ENCODE assay signal across 1 cellular context in genomic region chr7:4830176-4830575, GRCh38.
TF ChIP-seq lines count a peak whose summit lies in the region.

No MANE protein-coding gene starts in this region.

TF ChIP-seq in HepG2, 621 proteins besides CTCF, POLR2A, EP300 and RAD21 (continues in another document):
- TF ChIP-seq, protein P1, sequence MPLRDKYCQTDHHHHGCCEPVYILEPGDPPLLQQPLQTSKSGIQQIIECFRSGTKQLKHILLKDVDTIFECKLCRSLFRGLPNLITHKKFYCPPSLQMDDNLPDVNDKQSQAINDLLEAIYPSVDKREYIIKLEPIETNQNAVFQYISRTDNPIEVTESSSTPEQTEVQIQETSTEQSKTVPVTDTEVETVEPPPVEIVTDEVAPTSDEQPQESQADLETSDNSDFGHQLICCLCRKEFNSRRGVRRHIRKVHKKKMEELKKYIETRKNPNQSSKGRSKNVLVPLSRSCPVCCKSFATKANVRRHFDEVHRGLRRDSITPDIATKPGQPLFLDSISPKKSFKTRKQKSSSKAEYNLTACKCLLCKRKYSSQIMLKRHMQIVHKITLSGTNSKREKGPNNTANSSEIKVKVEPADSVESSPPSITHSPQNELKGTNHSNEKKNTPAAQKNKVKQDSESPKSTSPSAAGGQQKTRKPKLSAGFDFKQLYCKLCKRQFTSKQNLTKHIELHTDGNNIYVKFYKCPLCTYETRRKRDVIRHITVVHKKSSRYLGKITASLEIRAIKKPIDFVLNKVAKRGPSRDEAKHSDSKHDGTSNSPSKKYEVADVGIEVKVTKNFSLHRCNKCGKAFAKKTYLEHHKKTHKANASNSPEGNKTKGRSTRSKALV (CRISPR knock-in tag; IDR thresholded peaks at IDR 0.05): no peak
- TF ChIP-seq, protein P2, sequence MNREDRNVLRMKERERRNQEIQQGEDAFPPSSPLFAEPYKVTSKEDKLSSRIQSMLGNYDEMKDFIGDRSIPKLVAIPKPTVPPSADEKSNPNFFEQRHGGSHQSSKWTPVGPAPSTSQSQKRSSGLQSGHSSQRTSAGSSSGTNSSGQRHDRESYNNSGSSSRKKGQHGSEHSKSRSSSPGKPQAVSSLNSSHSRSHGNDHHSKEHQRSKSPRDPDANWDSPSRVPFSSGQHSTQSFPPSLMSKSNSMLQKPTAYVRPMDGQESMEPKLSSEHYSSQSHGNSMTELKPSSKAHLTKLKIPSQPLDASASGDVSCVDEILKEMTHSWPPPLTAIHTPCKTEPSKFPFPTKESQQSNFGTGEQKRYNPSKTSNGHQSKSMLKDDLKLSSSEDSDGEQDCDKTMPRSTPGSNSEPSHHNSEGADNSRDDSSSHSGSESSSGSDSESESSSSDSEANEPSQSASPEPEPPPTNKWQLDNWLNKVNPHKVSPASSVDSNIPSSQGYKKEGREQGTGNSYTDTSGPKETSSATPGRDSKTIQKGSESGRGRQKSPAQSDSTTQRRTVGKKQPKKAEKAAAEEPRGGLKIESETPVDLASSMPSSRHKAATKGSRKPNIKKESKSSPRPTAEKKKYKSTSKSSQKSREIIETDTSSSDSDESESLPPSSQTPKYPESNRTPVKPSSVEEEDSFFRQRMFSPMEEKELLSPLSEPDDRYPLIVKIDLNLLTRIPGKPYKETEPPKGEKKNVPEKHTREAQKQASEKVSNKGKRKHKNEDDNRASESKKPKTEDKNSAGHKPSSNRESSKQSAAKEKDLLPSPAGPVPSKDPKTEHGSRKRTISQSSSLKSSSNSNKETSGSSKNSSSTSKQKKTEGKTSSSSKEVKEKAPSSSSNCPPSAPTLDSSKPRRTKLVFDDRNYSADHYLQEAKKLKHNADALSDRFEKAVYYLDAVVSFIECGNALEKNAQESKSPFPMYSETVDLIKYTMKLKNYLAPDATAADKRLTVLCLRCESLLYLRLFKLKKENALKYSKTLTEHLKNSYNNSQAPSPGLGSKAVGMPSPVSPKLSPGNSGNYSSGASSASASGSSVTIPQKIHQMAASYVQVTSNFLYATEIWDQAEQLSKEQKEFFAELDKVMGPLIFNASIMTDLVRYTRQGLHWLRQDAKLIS (CRISPR knock-in tag; IDR thresholded peaks at IDR 0.05): 0 out of 2 replicates have a peak, but pooled peaks have one; percentile 35
- TF ChIP-seq, protein P3, sequence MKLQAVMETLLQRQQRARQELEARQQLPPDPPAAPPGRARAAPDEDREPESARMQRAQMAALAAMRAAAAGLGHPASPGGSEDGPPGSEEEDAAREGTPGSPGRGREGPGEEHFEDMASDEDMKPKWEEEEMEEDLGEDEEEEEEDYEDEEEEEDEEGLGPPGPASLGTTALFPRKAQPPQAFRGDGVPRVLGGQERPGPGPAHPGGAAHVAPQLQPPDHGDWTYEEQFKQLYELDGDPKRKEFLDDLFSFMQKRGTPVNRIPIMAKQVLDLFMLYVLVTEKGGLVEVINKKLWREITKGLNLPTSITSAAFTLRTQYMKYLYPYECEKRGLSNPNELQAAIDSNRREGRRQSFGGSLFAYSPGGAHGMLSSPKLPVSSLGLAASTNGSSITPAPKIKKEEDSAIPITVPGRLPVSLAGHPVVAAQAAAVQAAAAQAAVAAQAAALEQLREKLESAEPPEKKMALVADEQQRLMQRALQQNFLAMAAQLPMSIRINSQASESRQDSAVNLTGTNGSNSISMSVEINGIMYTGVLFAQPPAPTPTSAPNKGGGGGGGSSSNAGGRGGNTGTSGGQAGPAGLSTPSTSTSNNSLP (IDR thresholded peaks at IDR 0.05; ENCODE audit: low read depth, low read length): no peak
- no peak for TF ChIP-seq ESRRA (CRISPR knock-in tag; IDR thresholded peaks at IDR 0.05; ENCODE audit: low read depth)
- TF ChIP-seq, protein P4, sequence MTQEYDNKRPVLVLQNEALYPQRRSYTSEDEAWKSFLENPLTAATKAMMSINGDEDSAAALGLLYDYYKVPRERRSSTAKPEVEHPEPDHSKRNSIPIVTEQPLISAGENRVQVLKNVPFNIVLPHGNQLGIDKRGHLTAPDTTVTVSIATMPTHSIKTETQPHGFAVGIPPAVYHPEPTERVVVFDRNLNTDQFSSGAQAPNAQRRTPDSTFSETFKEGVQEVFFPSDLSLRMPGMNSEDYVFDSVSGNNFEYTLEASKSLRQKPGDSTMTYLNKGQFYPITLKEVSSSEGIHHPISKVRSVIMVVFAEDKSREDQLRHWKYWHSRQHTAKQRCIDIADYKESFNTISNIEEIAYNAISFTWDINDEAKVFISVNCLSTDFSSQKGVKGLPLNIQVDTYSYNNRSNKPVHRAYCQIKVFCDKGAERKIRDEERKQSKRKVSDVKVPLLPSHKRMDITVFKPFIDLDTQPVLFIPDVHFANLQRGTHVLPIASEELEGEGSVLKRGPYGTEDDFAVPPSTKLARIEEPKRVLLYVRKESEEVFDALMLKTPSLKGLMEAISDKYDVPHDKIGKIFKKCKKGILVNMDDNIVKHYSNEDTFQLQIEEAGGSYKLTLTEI (CRISPR knock-in tag; conservative IDR thresholded peaks at IDR 0.05): no peak
- no peak for TF ChIP-seq ZNF605 (CRISPR knock-in tag; IDR thresholded peaks at IDR 0.05)
- TF ChIP-seq ATF4 (CRISPR knock-in tag; IDR thresholded peaks at IDR 0.05): no peak
- no peak for TF ChIP-seq NFRKB (IDR thresholded peaks at IDR 0.05)
- TF ChIP-seq MAF1 (CRISPR knock-in tag; IDR thresholded peaks at IDR 0.05; ENCODE audit: borderline replicate concordance): no peak
- TF ChIP-seq NFKBIZ (CRISPR knock-in tag; IDR thresholded peaks at IDR 0.05): no peak
- TF ChIP-seq RORA (CRISPR knock-in tag; IDR thresholded peaks at IDR 0.05): no peak
- no peak for TF ChIP-seq ZMYM3 (CRISPR knock-in tag; IDR thresholded peaks at IDR 0.05)
- no peak for TF ChIP-seq MAFG (CRISPR knock-in tag; IDR thresholded peaks at IDR 0.05)
- TF ChIP-seq, protein P5, sequence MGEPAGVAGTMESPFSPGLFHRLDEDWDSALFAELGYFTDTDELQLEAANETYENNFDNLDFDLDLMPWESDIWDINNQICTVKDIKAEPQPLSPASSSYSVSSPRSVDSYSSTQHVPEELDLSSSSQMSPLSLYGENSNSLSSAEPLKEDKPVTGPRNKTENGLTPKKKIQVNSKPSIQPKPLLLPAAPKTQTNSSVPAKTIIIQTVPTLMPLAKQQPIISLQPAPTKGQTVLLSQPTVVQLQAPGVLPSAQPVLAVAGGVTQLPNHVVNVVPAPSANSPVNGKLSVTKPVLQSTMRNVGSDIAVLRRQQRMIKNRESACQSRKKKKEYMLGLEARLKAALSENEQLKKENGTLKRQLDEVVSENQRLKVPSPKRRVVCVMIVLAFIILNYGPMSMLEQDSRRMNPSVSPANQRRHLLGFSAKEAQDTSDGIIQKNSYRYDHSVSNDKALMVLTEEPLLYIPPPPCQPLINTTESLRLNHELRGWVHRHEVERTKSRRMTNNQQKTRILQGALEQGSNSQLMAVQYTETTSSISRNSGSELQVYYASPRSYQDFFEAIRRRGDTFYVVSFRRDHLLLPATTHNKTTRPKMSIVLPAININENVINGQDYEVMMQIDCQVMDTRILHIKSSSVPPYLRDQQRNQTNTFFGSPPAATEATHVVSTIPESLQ (CRISPR knock-in tag; conservative IDR thresholded peaks at IDR 0.05): no peak
- TF ChIP-seq, protein P6, sequence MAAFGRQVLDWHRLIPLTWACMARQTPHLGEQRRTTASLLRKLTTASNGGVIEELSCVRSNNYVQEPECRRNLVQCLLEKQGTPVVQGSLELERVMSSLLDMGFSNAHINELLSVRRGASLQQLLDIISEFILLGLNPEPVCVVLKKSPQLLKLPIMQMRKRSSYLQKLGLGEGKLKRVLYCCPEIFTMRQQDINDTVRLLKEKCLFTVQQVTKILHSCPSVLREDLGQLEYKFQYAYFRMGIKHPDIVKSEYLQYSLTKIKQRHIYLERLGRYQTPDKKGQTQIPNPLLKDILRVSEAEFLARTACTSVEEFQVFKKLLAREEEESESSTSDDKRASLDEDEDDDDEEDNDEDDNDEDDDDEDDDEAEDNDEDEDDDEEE (CRISPR knock-in tag; IDR thresholded peaks at IDR 0.05): no peak
- TF ChIP-seq, protein P7, sequence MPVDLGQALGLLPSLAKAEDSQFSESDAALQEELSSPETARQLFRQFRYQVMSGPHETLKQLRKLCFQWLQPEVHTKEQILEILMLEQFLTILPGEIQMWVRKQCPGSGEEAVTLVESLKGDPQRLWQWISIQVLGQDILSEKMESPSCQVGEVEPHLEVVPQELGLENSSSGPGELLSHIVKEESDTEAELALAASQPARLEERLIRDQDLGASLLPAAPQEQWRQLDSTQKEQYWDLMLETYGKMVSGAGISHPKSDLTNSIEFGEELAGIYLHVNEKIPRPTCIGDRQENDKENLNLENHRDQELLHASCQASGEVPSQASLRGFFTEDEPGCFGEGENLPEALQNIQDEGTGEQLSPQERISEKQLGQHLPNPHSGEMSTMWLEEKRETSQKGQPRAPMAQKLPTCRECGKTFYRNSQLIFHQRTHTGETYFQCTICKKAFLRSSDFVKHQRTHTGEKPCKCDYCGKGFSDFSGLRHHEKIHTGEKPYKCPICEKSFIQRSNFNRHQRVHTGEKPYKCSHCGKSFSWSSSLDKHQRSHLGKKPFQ (CRISPR knock-in tag; IDR thresholded peaks at IDR 0.05; ENCODE audit: insufficient replicate concordance): no peak
- TF ChIP-seq, protein P8, sequence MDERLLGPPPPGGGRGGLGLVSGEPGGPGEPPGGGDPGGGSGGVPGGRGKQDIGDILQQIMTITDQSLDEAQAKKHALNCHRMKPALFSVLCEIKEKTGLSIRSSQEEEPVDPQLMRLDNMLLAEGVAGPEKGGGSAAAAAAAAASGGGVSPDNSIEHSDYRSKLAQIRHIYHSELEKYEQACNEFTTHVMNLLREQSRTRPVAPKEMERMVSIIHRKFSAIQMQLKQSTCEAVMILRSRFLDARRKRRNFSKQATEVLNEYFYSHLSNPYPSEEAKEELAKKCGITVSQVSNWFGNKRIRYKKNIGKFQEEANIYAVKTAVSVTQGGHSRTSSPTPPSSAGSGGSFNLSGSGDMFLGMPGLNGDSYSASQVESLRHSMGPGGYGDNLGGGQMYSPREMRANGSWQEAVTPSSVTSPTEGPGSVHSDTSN (CRISPR knock-in tag; IDR thresholded peaks at IDR 0.05): no peak
- TF ChIP-seq, protein P9, sequence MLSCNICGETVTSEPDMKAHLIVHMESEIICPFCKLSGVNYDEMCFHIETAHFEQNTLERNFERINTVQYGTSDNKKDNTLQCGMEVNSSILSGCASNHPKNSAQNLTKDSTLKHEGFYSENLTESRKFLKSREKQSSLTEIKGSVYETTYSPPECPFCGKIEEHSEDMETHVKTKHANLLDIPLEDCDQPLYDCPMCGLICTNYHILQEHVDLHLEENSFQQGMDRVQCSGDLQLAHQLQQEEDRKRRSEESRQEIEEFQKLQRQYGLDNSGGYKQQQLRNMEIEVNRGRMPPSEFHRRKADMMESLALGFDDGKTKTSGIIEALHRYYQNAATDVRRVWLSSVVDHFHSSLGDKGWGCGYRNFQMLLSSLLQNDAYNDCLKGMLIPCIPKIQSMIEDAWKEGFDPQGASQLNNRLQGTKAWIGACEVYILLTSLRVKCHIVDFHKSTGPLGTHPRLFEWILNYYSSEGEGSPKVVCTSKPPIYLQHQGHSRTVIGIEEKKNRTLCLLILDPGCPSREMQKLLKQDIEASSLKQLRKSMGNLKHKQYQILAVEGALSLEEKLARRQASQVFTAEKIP (CRISPR knock-in tag; IDR thresholded peaks at IDR 0.05; ENCODE audit: borderline replicate concordance): no peak
- TF ChIP-seq RBFOX2 (IDR thresholded peaks at IDR 0.05; ENCODE audit: low read depth, low read length): no peak
- TF ChIP-seq, protein P10, sequence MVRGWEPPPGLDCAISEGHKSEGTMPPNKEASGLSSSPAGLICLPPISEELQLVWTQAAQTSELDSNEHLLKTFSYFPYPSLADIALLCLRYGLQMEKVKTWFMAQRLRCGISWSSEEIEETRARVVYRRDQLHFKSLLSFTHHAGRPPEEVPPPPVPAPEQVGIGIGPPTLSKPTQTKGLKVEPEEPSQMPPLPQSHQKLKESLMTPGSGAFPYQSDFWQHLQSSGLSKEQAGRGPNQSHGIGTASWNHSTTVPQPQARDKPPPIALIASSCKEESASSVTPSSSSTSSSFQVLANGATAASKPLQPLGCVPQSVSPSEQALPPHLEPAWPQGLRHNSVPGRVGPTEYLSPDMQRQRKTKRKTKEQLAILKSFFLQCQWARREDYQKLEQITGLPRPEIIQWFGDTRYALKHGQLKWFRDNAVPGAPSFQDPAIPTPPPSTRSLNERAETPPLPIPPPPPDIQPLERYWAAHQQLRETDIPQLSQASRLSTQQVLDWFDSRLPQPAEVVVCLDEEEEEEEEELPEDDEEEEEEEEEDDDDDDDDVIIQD (CRISPR knock-in tag; IDR thresholded peaks at IDR 0.05; ENCODE audit: low read depth): peak; percentile 52; the same call in 1 of the 2 replicates
- TF ChIP-seq ZNF546 (CRISPR knock-in tag; conservative IDR thresholded peaks at IDR 0.05): no peak
- TF ChIP-seq ZNF33B (CRISPR knock-in tag; IDR thresholded peaks at IDR 0.05): no peak
- no peak for TF ChIP-seq REXO4 (CRISPR knock-in tag; IDR thresholded peaks at IDR 0.05; ENCODE audit: borderline replicate concordance)
- TF ChIP-seq ZSCAN25 (CRISPR knock-in tag; IDR thresholded peaks at IDR 0.05): no peak
- TF ChIP-seq STAG1 (CRISPR knock-in tag; IDR thresholded peaks at IDR 0.05): peak; percentile 94
- no peak for TF ChIP-seq NR2F1 (CRISPR knock-in tag; IDR thresholded peaks at IDR 0.05)
- no peak for TF ChIP-seq TP53 (CRISPR knock-in tag; conservative IDR thresholded peaks at IDR 0.05)
- no peak for TF ChIP-seq SP5 (CRISPR knock-in tag; IDR thresholded peaks at IDR 0.05; ENCODE audit: borderline replicate concordance, low read depth)
- no peak for TF ChIP-seq KLF12 (CRISPR knock-in tag; IDR thresholded peaks at IDR 0.05; ENCODE audit: borderline replicate concordance)
- no peak for TF ChIP-seq ZNF260 (CRISPR knock-in tag; IDR thresholded peaks at IDR 0.05; ENCODE audit: borderline replicate concordance, low read depth)
- no peak for TF ChIP-seq REL (CRISPR knock-in tag; conservative IDR thresholded peaks at IDR 0.05)
- no peak for TF ChIP-seq HDAC6 (IDR thresholded peaks at IDR 0.05; ENCODE audit: low read depth, low read length)
- no peak for TF ChIP-seq IKZF4 (CRISPR knock-in tag; IDR thresholded peaks at IDR 0.05; ENCODE audit: borderline replicate concordance, low read depth, not compliant biosample characterization)
- no peak for TF ChIP-seq HHEX (CRISPR knock-in tag; IDR thresholded peaks at IDR 0.05)
- no peak for TF ChIP-seq HNRNPUL1 (IDR thresholded peaks at IDR 0.05; ENCODE audit: low read depth, low read length)
- no peak for TF ChIP-seq RFX1 (IDR thresholded peaks at IDR 0.05)
- TF ChIP-seq NR1H2 (CRISPR knock-in tag; IDR thresholded peaks at IDR 0.05; ENCODE audit: borderline replicate concordance, low read depth): no peak
- TF ChIP-seq ZNF572 (CRISPR knock-in tag; IDR thresholded peaks at IDR 0.05): no peak
- TF ChIP-seq ZNF441 (CRISPR knock-in tag; IDR thresholded peaks at IDR 0.05; ENCODE audit: borderline replicate concordance): no peak
- TF ChIP-seq THAP11 (CRISPR knock-in tag; IDR thresholded peaks at IDR 0.05): peak; percentile 58
- TF ChIP-seq, protein P11, sequence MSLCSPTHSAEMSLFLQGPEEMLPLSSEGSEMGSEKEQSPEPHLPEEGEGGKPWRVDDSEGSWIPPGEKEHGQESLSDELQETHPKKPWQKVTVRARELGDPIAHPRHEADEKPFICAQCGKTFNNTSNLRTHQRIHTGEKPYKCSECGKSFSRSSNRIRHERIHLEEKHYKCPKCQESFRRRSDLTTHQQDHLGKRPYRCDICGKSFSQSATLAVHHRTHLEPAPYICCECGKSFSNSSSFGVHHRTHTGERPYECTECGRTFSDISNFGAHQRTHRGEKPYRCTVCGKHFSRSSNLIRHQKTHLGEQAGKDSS (CRISPR knock-in tag; IDR thresholded peaks at IDR 0.05; ENCODE audit: borderline replicate concordance, low read depth): no peak; the same call in 1 of the 2 replicates
